8 cellular contexts compared by ENCODE assay signal in genomic region chr12:15788266-15789214, GRCh38. TPM values are rescaled to one million over a fixed set of nuclear protein-coding genes. Genes with fewer than 3 reads are reported as not detected.
DNase-seq lines count a peak whose midpoint lies in the region; ATAC-seq lines count a peak whose summit lies in the region.

No MANE protein-coding gene starts in this region.

- no peaks in the 10 kb centered on the region for H3K36me3 Mint-ChIP-seq in activated naive CD4-positive, alpha-beta T cell treated with anti-CD3 and anti-CD28 coated beads, Interleukin-2, amount 50 U/mL, for 24 hours

- peak overlapping the region; percentile 94 for H3K4me3 Mint-ChIP-seq in activated naive CD4-positive, alpha-beta T cell treated with anti-CD3 and anti-CD28 coated beads, Interleukin-2, amount 50 U/mL, for 24 hours

- ATAC-seq in GM18868 (IDR thresholded peaks at IDR 0.05; ENCODE audit: unreplicated experiment): peak; percentile 41
- ATAC-seq in HG03064 (IDR thresholded peaks at IDR 0.05; ENCODE audit: low read depth, unreplicated experiment): peak; percentile 44
- ATAC-seq in Right ventricle myocardium superior (ENCODE audit: poor library complexity): peak; percentile 53

- H3K27ac Mint-ChIP-seq in activated naive CD4-positive, alpha-beta T cell treated with anti-CD3 and anti-CD28 coated beads, Interleukin-2, amount 50 U/mL, for 24 hours: peak overlapping the region; percentile 5

- peak; percentile 48 for DNase-seq in AG20443 (ENCODE audit: low spot score)
- peak; percentile 52 for DNase-seq in NCI-H345 (lab: John Stamatoyannopoulos, UW)
- no peak for DNase-seq in Right ventricle myocardium superior
- peak; percentile 41 for DNase-seq in occipital lobe (lab: John Stamatoyannopoulos, UW)
- DNase-seq in OCI-M2 (lab: John Stamatoyannopoulos, UW; ENCODE audit: unreplicated experiment): no peak

- peaks cover 16% of the 10 kb centered on the region for H3K4me1 Mint-ChIP-seq in activated naive CD4-positive, alpha-beta T cell treated with anti-CD3 and anti-CD28 coated beads, Interleukin-2, amount 50 U/mL, for 24 hours

- H3K9me3 Mint-ChIP-seq in activated naive CD4-positive, alpha-beta T cell treated with anti-CD3 and anti-CD28 coated beads, Interleukin-2, amount 50 U/mL, for 24 hours: no peaks in the 10 kb centered on the region

- intact Hi-C loops in Right ventricle myocardium superior (cut with DNase I): no loop called here

- peaks cover 36% of the 10 kb centered on the region for H3K27me3 Mint-ChIP-seq in activated naive CD4-positive, alpha-beta T cell treated with anti-CD3 and anti-CD28 coated beads, Interleukin-2, amount 50 U/mL, for 24 hours

RNA-seq across cellular contexts. Expression of gene EPS8, which starts 0.6 kb away (rescaled TPM):
- total RNA-seq in Right ventricle myocardium superior (17.5 TPM), occipital lobe (110 TPM)

Comparison
In these comparisons a context has a peak if more than half of its experiments do, and no peak if none do; other contexts are left out.
1. DNase-seq: peak in AG20443 (single experiment), NCI-H345 (single experiment) and occipital lobe (single experiment); none in Right ventricle myocardium superior (single experiment) and OCI-M2 (single experiment).
2. Peak in every context shown above with its lines, with median percentiles within 50 percentile points of each other: ATAC-seq.